ENCODE assay signal across 21 cellular contexts in genomic region chr19:29823581-29824330, GRCh38. TPM values are rescaled to one million over a fixed set of nuclear protein-coding genes. Genes with fewer than 3 reads are reported as not detected.
DNase-seq lines count a peak whose midpoint lies in the region; ATAC-seq, FAIRE-seq and TF ChIP-seq lines count a peak whose summit lies in the region.
"Had no signal": no experiment of that assay in that cellular context is flagged by ENCODE, and none has a peak within 500 bp of the region (broad histone marks: within the 10 kb centered on the region; RNA-seq: fewer than 3 reads in every experiment).

No MANE protein-coding gene starts in this region.

- no peak for ATAC-seq in right cardiac atrium
- ATAC-seq in GM19035 (IDR thresholded peaks at IDR 0.05; ENCODE audit: unreplicated experiment) = no peak
- no peak for ATAC-seq in GM18517 (IDR thresholded peaks at IDR 0.05; ENCODE audit: unreplicated experiment)
- ATAC-seq: GM12878, GM23338 had no signal

- H3K27me3 ChIP-seq in right cardiac atrium (ENCODE audit: control insufficient read depth, insufficient read depth) = no peaks in the 10 kb centered on the region
- H3K27me3 ChIP-seq in spleen (replicated peaks in 1 of 7) = no peaks in the 10 kb centered on the region
- H3K27me3 ChIP-seq: BLaER1 treated with 17β-estradiol and CSF1 and Interleukin-3, amounts not matched to agents 10 nM and 100 nM had no signal

- WGBS in right cardiac atrium = 95% methylated on average over 20 of the region's 20 CpGs
- WGBS in spleen, 5 donors = 90 to 96% (median 93%) methylated on average over 20 of the region's 20 CpGs

- H3K36me3 ChIP-seq in kidney (ENCODE audit: control insufficient read depth in 1 of 2, insufficient read depth in 2 of 2, low read length in 2 of 2) (no peaks in the 10 kb centered on the region), spleen (peaks cover 0 to 45% (median 5%) of the 10 kb centered on the region in 6 donors)

- H3K9me3 ChIP-seq in right cardiac atrium (ENCODE audit: control insufficient read depth, low read length) (no peaks in the 10 kb centered on the region), kidney (ENCODE audit: control insufficient read depth in 1 of 2, low read length in 2 of 2) (no peaks in the 10 kb centered on the region), spleen (no peaks in the 10 kb centered on the region)
- H3K9me3 ChIP-seq: BLaER1 treated with 17β-estradiol and CSF1 and Interleukin-3, amounts not matched to agents 10 nM and 100 nM had no signal

- no peak overlapping the region for H3K27ac ChIP-seq in right cardiac atrium (ENCODE audit: low read length)
- no peak overlapping the region for H3K27ac ChIP-seq in kidney (ENCODE audit: low read depth in 2 of 2, low read length in 2 of 2)
- H3K27ac ChIP-seq in spleen = no peak overlapping the region
- H3K27ac ChIP-seq: BLaER1 treated with 17β-estradiol and CSF1 and Interleukin-3, amounts not matched to agents 10 nM and 100 nM had no signal

- H3K4me3 ChIP-seq in right cardiac atrium (ENCODE audit: low read length) = no peak overlapping the region
- H3K4me3 ChIP-seq in kidney (ENCODE audit: low read length in 2 of 2) = no peak overlapping the region
- no peak overlapping the region for H3K4me3 ChIP-seq in spleen
- H3K4me3 ChIP-seq: BLaER1 treated with 17β-estradiol and CSF1 and Interleukin-3, amounts not matched to agents 10 nM and 100 nM; GM12878; GM23338 had no signal

- no peak overlapping the region for H3K9ac ChIP-seq in kidney (ENCODE audit: low read length in 2 of 2)
- H3K9ac ChIP-seq: BLaER1 treated with 17β-estradiol and CSF1 and Interleukin-3, amounts not matched to agents 10 nM and 100 nM had no signal

- H3K4me1 ChIP-seq in right cardiac atrium (ENCODE audit: control insufficient read depth, insufficient read depth, low read length) (no peaks in the 10 kb centered on the region), kidney (ENCODE audit: control insufficient read depth in 1 of 2, insufficient read depth in 1 of 2, low read depth in 1 of 2, low read length in 2 of 2) (no peaks in the 10 kb centered on the region), spleen (no peaks in the 10 kb centered on the region)
- H3K4me1 ChIP-seq: BLaER1 treated with 17β-estradiol and CSF1 and Interleukin-3, amounts not matched to agents 10 nM and 100 nM had no signal

- TF ChIP-seq CTCF in kidney (IDR thresholded peaks at IDR 0.05; ENCODE audit: borderline replicate concordance, extremely low read depth, insufficient read depth) (no peak), spleen (IDR thresholded peaks at IDR 0.05 in 8 of 11, conservative IDR thresholded peaks at IDR 0.05 in 3 of 11) (no peak)

- DNase-seq in cardiac septum (ENCODE audit: low spot score) = peak; percentile 7
- no peak for DNase-seq in right cardiac atrium
- DNase-seq in kidney = peak; percentile 41
- DNase-seq in spleen = peak; percentile 58
- DNase-seq in medulla oblongata (ENCODE audit: extremely low spot score) = no peak
- DNase-seq: CD4-positive, CD25-positive, alpha-beta regulatory T cell; CD8-positive, alpha-beta memory T cell; COR-L47; DMS 273 treated with DMSO at 0.1 percent for 48 hours; DMS53; DND-41; EL; HCEC 1CT; IMR-90 had no signal

- TF ChIP-seq POLR2A in spleen (IDR thresholded peaks at IDR 0.05) = no peak

- intact Hi-C loops in cardiac septum (cut with DNase I) = no loop called here
- intact Hi-C loops in right cardiac atrium (cut with DNase I) = no loop called here
- intact Hi-C loops in kidney (cut with DNase I) = no loop called here
- intact Hi-C loops in spleen (cut with DNase I; ENCODE audit: low total_unique reads) = no loop called here

- no peak for FAIRE-seq in kidney (lab: Jason Lieb, UNC)
- FAIRE-seq: GM12878, H54, HTR-8/SVneo had no signal

RNA-seq across cellular contexts. Expression of gene CCNE1, which starts 12.0 kb away (rescaled TPM):
- total RNA-seq in cardiac septum (1.9 TPM), right cardiac atrium (1 to 10 TPM; 2.1 to 5.1 (median 3.8) TPM), kidney (1.4 TPM), spleen (1 to 10 TPM; 2.3 to 4.8 (median 4.0) TPM)
- polyA plus RNA-seq in right cardiac atrium (3.0 TPM), kidney (ENCODE audit: insufficient read depth, low read depth, low replicate concordance) (1.3 TPM), spleen (1 to 10 TPM; 3.5 to 4.0 (median 3.9) TPM)

Comparison
In these comparisons a context has a peak if more than half of its experiments do, and no peak if none do; other contexts are left out.
1. DNase-seq: peak in cardiac septum (single experiment), kidney (single experiment) and spleen (single experiment); none in right cardiac atrium (0 of 3) and medulla oblongata (single experiment).